Comparison of ENCODE assay signal across 1 cellular context in genomic region chr20:6579417-6579816, GRCh38.
TF ChIP-seq lines count a peak whose summit lies in the region.

No MANE protein-coding gene starts in this region.

TF ChIP-seq in H1, 55 proteins besides CTCF, POLR2A, EP300 and RAD21 (continued from another document):
- TF ChIP-seq GTF2F1 (IDR thresholded peaks at IDR 0.05; ENCODE audit: borderline replicate concordance, low read depth, low read length) = no peak
- TF ChIP-seq EZH2 (IDR thresholded peaks at IDR 0.05; ENCODE audit: low read depth, low read length, severe bottlenecking) = no peak
TF ChIP-seq in H1: peak in this region for 0.
